ENCODE assay signal across 15 cellular contexts in genomic region chr5:1282139-1282992, GRCh38. TPM values are rescaled to one million over a fixed set of nuclear protein-coding genes. Genes with fewer than 3 reads are reported as not detected.
A peak's percentile ranks its signal among the peaks of the same experiment; 100 is the strongest.
DNase-seq lines count a peak whose midpoint lies in the region; ATAC-seq and TF ChIP-seq lines count a peak whose summit lies in the region.
"Had no signal": no experiment of that assay in that cellular context is flagged by ENCODE, and none has a peak within 500 bp of the region (broad histone marks: within the 10 kb centered on the region; RNA-seq: fewer than 3 reads in every experiment).

No MANE protein-coding gene starts in this region.

- H3K4me1 Mint-ChIP-seq in CD8-positive, alpha-beta memory T cell = no peaks in the 10 kb centered on the region
- H3K4me1 Mint-ChIP-seq: activated CD4-positive, alpha-beta T cell treated with anti-CD3 and anti-CD28 coated beads, Interleukin-2, amount 10 ng/mL, durations not matched to agents 24 days and 14 days had no signal

- H3K36me3 ChIP-seq in Karpas-422 (ENCODE audit: insufficient read depth, low read length) = peaks cover 10% of the 10 kb centered on the region; the same call in 1 of the 2 replicates
- no peaks in the 10 kb centered on the region for H3K36me3 ChIP-seq in mucosa of descending colon (ENCODE audit: low read depth)
- H3K36me3 ChIP-seq in CD8-positive, alpha-beta memory T cell (ENCODE audit: insufficient read depth, low read length) = no peaks in the 10 kb centered on the region
- H3K36me3 ChIP-seq: gastrocnemius medialis, tibial nerve had no signal

- H3K27me3 ChIP-seq in Karpas-422 (ENCODE audit: low read length) = no peaks in the 10 kb centered on the region
- no peaks in the 10 kb centered on the region for H3K27me3 ChIP-seq in CD8-positive, alpha-beta memory T cell (ENCODE audit: insufficient read depth, low read length, poor library complexity, severe bottlenecking)
- H3K27me3 ChIP-seq: BLaER1 treated with 17β-estradiol and CSF1 and Interleukin-3, amounts not matched to agents 10 nM and 100 nM; gastrocnemius medialis; tibial nerve had no signal

- no peak overlapping the region for H3K4me3 Mint-ChIP-seq in CD8-positive, alpha-beta memory T cell
- H3K4me3 Mint-ChIP-seq: activated CD4-positive, alpha-beta T cell treated with anti-CD3 and anti-CD28 coated beads, Interleukin-2, amount 10 ng/mL, durations not matched to agents 24 days and 14 days; effector memory CD8-positive, alpha-beta T cell had no signal

- no peak overlapping the region for H3K27ac ChIP-seq in Karpas-422 (ENCODE audit: low read length)
- H3K27ac ChIP-seq in CD8-positive, alpha-beta memory T cell (ENCODE audit: low read depth, low read length) = no peak overlapping the region
- H3K27ac ChIP-seq: BLaER1 treated with 17β-estradiol and CSF1 and Interleukin-3, amounts not matched to agents 10 nM and 100 nM; gastrocnemius medialis; tibial nerve had no signal

- no peaks in the 10 kb centered on the region for H4K20me1 ChIP-seq in Karpas-422 (ENCODE audit: insufficient read depth, low read depth, low read length)

- no peak overlapping the region for H3K4me2 ChIP-seq in Karpas-422 (ENCODE audit: low read depth, low read length, poor library complexity, severe bottlenecking)
- H3K4me2 ChIP-seq: BLaER1 treated with 17β-estradiol and CSF1 and Interleukin-3, amounts not matched to agents 10 nM and 100 nM had no signal

- H3K9me3 Mint-ChIP-seq in CD8-positive, alpha-beta memory T cell = no peaks in the 10 kb centered on the region
- H3K9me3 Mint-ChIP-seq: activated CD4-positive, alpha-beta T cell treated with anti-CD3 and anti-CD28 coated beads, Interleukin-2, amount 10 ng/mL, durations not matched to agents 24 days and 14 days; effector memory CD8-positive, alpha-beta T cell had no signal

- H3K9me3 ChIP-seq in Karpas-422 (ENCODE audit: low read length) (no peaks in the 10 kb centered on the region), mucosa of descending colon (no peaks in the 10 kb centered on the region)
- no peaks in the 10 kb centered on the region for H3K9me3 ChIP-seq in CD8-positive, alpha-beta memory T cell (ENCODE audit: low read length)
- H3K9me3 ChIP-seq: gastrocnemius medialis had no signal

- H3K9ac ChIP-seq in Karpas-422 (ENCODE audit: low read length) = no peak overlapping the region
- H3K9ac ChIP-seq: BLaER1 treated with 17β-estradiol and CSF1 and Interleukin-3, amounts not matched to agents 10 nM and 100 nM had no signal

- no peak for TF ChIP-seq CTCF in mucosa of descending colon (IDR thresholded peaks at IDR 0.05)

- CTCF ChIA-PET in CD8-positive, alpha-beta memory T cell (lab: Charles Lee) = interaction anchor here (1.1 kb wide), 1 partner anchor 30 kb away, joined by 4 read pairs; no protein-coding TSS in a partner anchor

- peaks cover 11% of the 10 kb centered on the region; the same call in 1 of the 2 replicates for H3K79me2 ChIP-seq in Karpas-422 (ENCODE audit: low read length)

- no peak for ATAC-seq in mucosa of descending colon
- no peak for ATAC-seq in GM18502 (IDR thresholded peaks at IDR 0.05; ENCODE audit: poor library complexity, unreplicated experiment)
- ATAC-seq: effector memory CD8-positive, alpha-beta T cell; gastrocnemius medialis had no signal

- H3K27me3 Mint-ChIP-seq in CD8-positive, alpha-beta memory T cell = peaks cover 0 to 3% of the 10 kb centered on the region in 2 donors
- H3K27me3 Mint-ChIP-seq: activated CD4-positive, alpha-beta T cell treated with anti-CD3 and anti-CD28 coated beads, Interleukin-2, amount 10 ng/mL, durations not matched to agents 24 days and 14 days; effector memory CD8-positive, alpha-beta T cell had no signal

- no peak overlapping the region for H3K27ac Mint-ChIP-seq in CD8-positive, alpha-beta memory T cell
- H3K27ac Mint-ChIP-seq: activated CD4-positive, alpha-beta T cell treated with anti-CD3 and anti-CD28 coated beads, Interleukin-2, amount 10 ng/mL, durations not matched to agents 24 days and 14 days; effector memory CD8-positive, alpha-beta T cell had no signal

- H3K9me2 ChIP-seq in Karpas-422 (replicated peaks; ENCODE audit: insufficient read depth, low read length) = no peaks in the 10 kb centered on the region

- intact Hi-C loops in mucosa of descending colon (cut with DNase I, micrococcal nuclease) = no loop called here

- DNase-seq in EH (ENCODE audit: low read depth) = peak; percentile 66
- peak; percentile 20 for DNase-seq in Karpas-422
- peak; percentile 3 for DNase-seq in cerebellar cortex (ENCODE audit: low spot score)
- peak in 2 of 3 donors; percentile 9 to 13 for DNase-seq in mucosa of descending colon
- DNase-seq in occipital lobe (lab: John Stamatoyannopoulos, UW) = no peak
- no peak for DNase-seq in CD8-positive, alpha-beta memory T cell
- DNase-seq: activated CD4-positive, alpha-beta T cell treated with anti-CD3 and anti-CD28 coated beads, Interleukin-2, amount 10 ng/mL, durations not matched to agents 24 days and 14 days; effector memory CD8-positive, alpha-beta T cell; gastrocnemius medialis; RPMI8226; T-helper 2 cell had no signal

- H2AFZ ChIP-seq in Karpas-422 (ENCODE audit: low read length) = no peak overlapping the region

- H3K4me1 ChIP-seq in Karpas-422 (ENCODE audit: low read length) = no peaks in the 10 kb centered on the region
- no peaks in the 10 kb centered on the region for H3K4me1 ChIP-seq in mucosa of descending colon (ENCODE audit: low read depth)
- H3K4me1 ChIP-seq in CD8-positive, alpha-beta memory T cell (ENCODE audit: insufficient read depth, low read length) = no peaks in the 10 kb centered on the region
- H3K4me1 ChIP-seq: BLaER1 treated with 17β-estradiol and CSF1 and Interleukin-3, amounts not matched to agents 10 nM and 100 nM; gastrocnemius medialis; tibial nerve had no signal

- POLR2A ChIA-PET in CD8-positive, alpha-beta memory T cell (lab: Charles Lee) = no interaction called here

- peaks cover 0 to under 1% (median 0%) of the 10 kb centered on the region in 3 donors for H3K36me3 Mint-ChIP-seq in CD8-positive, alpha-beta memory T cell

- H3K4me3 ChIP-seq in Karpas-422 (ENCODE audit: low read length) = no peak overlapping the region
- H3K4me3 ChIP-seq in mucosa of descending colon = no peak overlapping the region
- H3K4me3 ChIP-seq in CD8-positive, alpha-beta memory T cell (ENCODE audit: low read length) = no peak overlapping the region
- H3K4me3 ChIP-seq: BLaER1 treated with 17β-estradiol and CSF1 and Interleukin-3, amounts not matched to agents 10 nM and 100 nM; gastrocnemius medialis; tibial nerve had no signal

RNA-seq across cellular contexts. Expression of gene TERT, which starts 12.5 kb away (rescaled TPM):
- total RNA-seq in Karpas-422 (2014; rRNA removed; shearing (Covaris generic); ENCODE audit: low replicate concordance) = 2.2 and 3.3 TPM in 2 replicates
- 1 to 10 TPM; 2.1 to 5.0 (median 2.8) TPM for total RNA-seq in mucosa of descending colon
- total RNA-seq in occipital lobe = not detected
- 1 to 10 TPM; 2.0 to 2.5 TPM for total RNA-seq in CD8-positive, alpha-beta memory T cell
- polyA plus RNA-seq in CD8-positive, alpha-beta memory T cell = not detected
- total RNA-seq: gastrocnemius medialis, tibial nerve had no signal

RNA-seq across cellular contexts. Expression of gene SLC6A18, which starts 57.2 kb away (rescaled TPM):
- total RNA-seq in Karpas-422 (2014; rRNA removed; shearing (Covaris generic); ENCODE audit: low replicate concordance) = not detected in 2 replicates
- under 1 TPM in 1 of 3 donors, not detected in 2; 0.89 TPM for total RNA-seq in mucosa of descending colon
- not detected for total RNA-seq in occipital lobe
- not detected for total RNA-seq in CD8-positive, alpha-beta memory T cell
- not detected for polyA plus RNA-seq in CD8-positive, alpha-beta memory T cell
- total RNA-seq: activated CD4-positive, alpha-beta T cell treated with anti-CD3 and anti-CD28 coated beads, Interleukin-2, amount 10 ng/mL, durations not matched to agents 24 days and 14 days; Daoy; gastrocnemius medialis; tibial nerve had no signal

Comparison
In these comparisons a context has a peak if more than half of its experiments do, and no peak if none do; other contexts are left out.
1. DNase-seq: peak in EH (single experiment), Karpas-422 (single experiment), cerebellar cortex (single experiment) and mucosa of descending colon (2 of 3); none in occipital lobe (single experiment) and CD8-positive, alpha-beta memory T cell (0 of 5).